In the genomic region with DNA sequence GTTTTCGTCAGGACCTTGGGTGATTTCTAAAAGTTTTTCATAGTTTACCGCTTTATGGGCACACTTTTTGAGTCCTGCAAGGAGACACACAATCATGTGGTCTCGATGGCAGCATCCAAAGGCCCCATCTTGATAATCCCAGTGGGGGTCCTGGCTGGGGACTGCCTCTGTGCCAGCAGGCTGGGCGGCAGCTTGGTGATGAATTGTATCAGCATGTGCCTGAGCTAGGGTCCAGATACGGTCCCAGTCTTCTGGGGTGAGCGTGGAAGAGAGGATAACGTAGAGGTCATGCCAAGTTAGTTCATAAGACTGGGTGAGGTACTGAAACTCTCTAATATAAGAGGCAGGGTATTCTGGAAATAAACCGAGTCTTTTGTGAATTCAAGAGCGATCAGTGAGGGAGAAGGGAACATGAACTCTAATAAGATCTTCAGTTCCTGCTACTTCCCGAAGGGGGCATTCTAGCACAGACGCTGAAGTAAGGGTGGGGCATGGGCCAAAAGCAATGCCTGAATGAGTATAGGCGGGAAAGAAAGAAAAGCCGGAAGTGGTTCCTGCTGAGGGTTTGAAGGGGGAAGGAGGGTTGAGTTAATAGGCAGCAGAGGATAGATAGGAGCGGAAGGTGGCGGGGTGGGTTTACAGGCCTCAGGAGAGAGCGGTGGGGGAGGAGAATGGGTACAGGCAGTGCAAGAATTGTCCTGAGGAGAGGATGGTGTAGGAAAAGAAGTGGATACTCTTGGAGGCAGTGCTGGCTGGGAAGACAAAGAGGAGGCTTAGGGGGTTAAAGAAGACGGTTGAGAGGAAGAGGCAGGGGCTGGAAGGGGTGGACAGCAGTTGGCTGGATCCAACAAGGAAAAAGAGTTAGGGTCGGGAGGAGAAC, we compare ENCODE assay signal across 8 cellular contexts. TPM values are rescaled to one million over a fixed set of nuclear protein-coding genes. Genes with fewer than 3 reads are reported as not detected.
DNase-seq lines count a peak whose midpoint lies in the region; ATAC-seq, FAIRE-seq and TF ChIP-seq lines count a peak whose summit lies in the region.

No MANE protein-coding gene starts in this region.

- H3K27ac Mint-ChIP-seq in CD8-positive, alpha-beta memory T cell: peak overlapping the region in 5 of 8 donors; percentile 25 to 95 (median 77)
- H3K27ac Mint-ChIP-seq in T-helper 2 cell treated with Interferon-gamma antibody and Interleukin-4, amounts not matched to agents 5 μg/mL and 100 μg/mL, for 36 hours: peak overlapping the region; percentile 82
- peak overlapping the region; percentile 36 for H3K27ac Mint-ChIP-seq in astrocyte (ENCODE audit: unreplicated experiment)

- H4K20me1 ChIP-seq in astrocyte (ENCODE audit: insufficient read depth, low read length) (no peaks in the 10 kb centered on the region), hepatocyte (ENCODE audit: insufficient read depth, poor library complexity, severe bottlenecking) (no peaks in the 10 kb centered on the region)

- no peak for FAIRE-seq in astrocyte (lab: Jason Lieb, UNC)

- H3K4me3 ChIP-seq in CD8-positive, alpha-beta memory T cell (ENCODE audit: low read length): no peak overlapping the region
- H3K4me3 ChIP-seq in astrocyte (ENCODE audit: insufficient read depth, low read depth, low read length) (no peak overlapping the region), hepatocyte (no peak overlapping the region), retinal pigment epithelial cell (ENCODE audit: low read length) (no peak overlapping the region)

- no peaks in the 10 kb centered on the region for H3K9me2 ChIP-seq in hepatocyte (replicated peaks; ENCODE audit: insufficient read depth)

- no peak overlapping the region for H3K27ac ChIP-seq in CD8-positive, alpha-beta memory T cell (ENCODE audit: low read depth, low read length)
- H3K27ac ChIP-seq in astrocyte (ENCODE audit: low read depth, low read length) (no peak overlapping the region), hepatocyte (peak overlapping the region; percentile 54)

- CTCF ChIA-PET in CD8-positive, alpha-beta memory T cell (lab: Charles Lee): no interaction called here

- peak; percentile 71 for TF ChIP-seq CTCF in astrocyte (IDR thresholded peaks at IDR 0.05; ENCODE audit: insufficient read depth, low read depth, low read length)
- peak; percentile 67 for TF ChIP-seq CTCF in hepatocyte (IDR thresholded peaks at IDR 0.05; ENCODE audit: poor library complexity)
- TF ChIP-seq CTCF in retinal pigment epithelial cell (conservative IDR thresholded peaks at IDR 0.05; ENCODE audit: low read depth, low read length): peak; percentile 89

- peak; percentile 12 to 76 (median 59) for DNase-seq in CD8-positive, alpha-beta memory T cell
- DNase-seq in H4 (ENCODE audit: low spot score): peak; percentile 94
- peak; percentile 76 for DNase-seq in NCI-H187 treated with DMSO at 0.1 percent for 48 hours (lab: John Stamatoyannopoulos, UW)
- DNase-seq in T-helper 2 cell treated with Interferon-gamma antibody and Interleukin-4, amounts not matched to agents 5 μg/mL and 100 μg/mL, for 36 hours (ENCODE audit: low spot score): peak; percentile 77
- DNase-seq in astrocyte (ENCODE audit: low read depth): peak; percentile 73
- peak; percentile 92 for DNase-seq in hepatocyte (ENCODE audit: low spot score)
- peak; percentile 56 for DNase-seq in retinal pigment epithelial cell (ENCODE audit: low read depth)

- H3K4me1 Mint-ChIP-seq in CD8-positive, alpha-beta memory T cell: peaks cover 11 to 15% (median 13%) of the 10 kb centered on the region in 3 donors
- H3K4me1 Mint-ChIP-seq in T-helper 2 cell treated with Interferon-gamma antibody and Interleukin-4, amounts not matched to agents 5 μg/mL and 100 μg/mL, for 36 hours (ENCODE audit: low read depth): peaks cover 16% of the 10 kb centered on the region
- peaks cover 4% of the 10 kb centered on the region for H3K4me1 Mint-ChIP-seq in astrocyte (ENCODE audit: low read depth, unreplicated experiment)

- peak overlapping the region; percentile 56 for H3K9ac ChIP-seq in astrocyte (ENCODE audit: low read length)

- no peaks in the 10 kb centered on the region for H3K36me3 Mint-ChIP-seq in CD8-positive, alpha-beta memory T cell
- H3K36me3 Mint-ChIP-seq in T-helper 2 cell treated with Interferon-gamma antibody and Interleukin-4, amounts not matched to agents 5 μg/mL and 100 μg/mL, for 36 hours (ENCODE audit: low read depth): no peaks in the 10 kb centered on the region
- no peaks in the 10 kb centered on the region for H3K36me3 Mint-ChIP-seq in astrocyte (ENCODE audit: low read depth, unreplicated experiment)

- peak overlapping the region; percentile 86 for H2AFZ ChIP-seq in astrocyte (ENCODE audit: low read depth, low read length)
- peak overlapping the region; percentile 55 for H2AFZ ChIP-seq in hepatocyte

- H3K9me3 Mint-ChIP-seq in CD8-positive, alpha-beta memory T cell: no peaks in the 10 kb centered on the region
- H3K9me3 Mint-ChIP-seq in T-helper 2 cell treated with Interferon-gamma antibody and Interleukin-4, amounts not matched to agents 5 μg/mL and 100 μg/mL, for 36 hours: no peaks in the 10 kb centered on the region
- H3K9me3 Mint-ChIP-seq in astrocyte (ENCODE audit: unreplicated experiment): no peaks in the 10 kb centered on the region

- H3K36me3 ChIP-seq in CD8-positive, alpha-beta memory T cell (ENCODE audit: insufficient read depth, low read length): no peaks in the 10 kb centered on the region
- H3K36me3 ChIP-seq in astrocyte (ENCODE audit: insufficient read depth, low read length): no peaks in the 10 kb centered on the region
- H3K36me3 ChIP-seq in hepatocyte (replicated peaks; ENCODE audit: insufficient read depth, low read depth): no peaks in the 10 kb centered on the region

- WGBS in hepatocyte (ENCODE audit: low lambda C conversion rate, missing lambda C conversion rate): 32% methylated on average over 18 of the region's 18 CpGs

- H3K4me1 ChIP-seq in CD8-positive, alpha-beta memory T cell (ENCODE audit: insufficient read depth, low read length): peaks cover 15% of the 10 kb centered on the region
- H3K4me1 ChIP-seq in astrocyte (ENCODE audit: insufficient read depth, low read length) (peaks cover 5% of the 10 kb centered on the region), hepatocyte (ENCODE audit: insufficient read depth) (peaks cover 6% of the 10 kb centered on the region)

- no peaks in the 10 kb centered on the region for H3K27me3 ChIP-seq in CD8-positive, alpha-beta memory T cell (ENCODE audit: insufficient read depth, low read length, poor library complexity, severe bottlenecking)
- H3K27me3 ChIP-seq in astrocyte (ENCODE audit: insufficient read depth, low read length) (no peaks in the 10 kb centered on the region), hepatocyte (no peaks in the 10 kb centered on the region)

- H3K9me3 ChIP-seq in CD8-positive, alpha-beta memory T cell (ENCODE audit: low read length): no peaks in the 10 kb centered on the region
- H3K9me3 ChIP-seq in astrocyte (ENCODE audit: insufficient read depth, low read depth, low read length) (no peaks in the 10 kb centered on the region), hepatocyte (ENCODE audit: low read depth) (no peaks in the 10 kb centered on the region)

- no peaks in the 10 kb centered on the region for H3K79me2 ChIP-seq in astrocyte (ENCODE audit: insufficient read depth, low read length)
- no peaks in the 10 kb centered on the region for H3K79me2 ChIP-seq in hepatocyte

- no peak for ATAC-seq in GM21360 (IDR thresholded peaks at IDR 0.05; ENCODE audit: unreplicated experiment)

- H3K4me3 Mint-ChIP-seq in CD8-positive, alpha-beta memory T cell: peak overlapping the region in 2 of 7 donors; percentile 28 to 61
- H3K4me3 Mint-ChIP-seq in T-helper 2 cell treated with Interferon-gamma antibody and Interleukin-4, amounts not matched to agents 5 μg/mL and 100 μg/mL, for 36 hours: peak overlapping the region; percentile 62
- peak overlapping the region; percentile 60 for H3K4me3 Mint-ChIP-seq in astrocyte (ENCODE audit: unreplicated experiment)

- POLR2A ChIA-PET in CD8-positive, alpha-beta memory T cell (lab: Charles Lee): no interaction called here

- H3K27me3 Mint-ChIP-seq in CD8-positive, alpha-beta memory T cell: no peaks in the 10 kb centered on the region
- H3K27me3 Mint-ChIP-seq in T-helper 2 cell treated with Interferon-gamma antibody and Interleukin-4, amounts not matched to agents 5 μg/mL and 100 μg/mL, for 36 hours (ENCODE audit: low read depth): no peaks in the 10 kb centered on the region
- H3K27me3 Mint-ChIP-seq in astrocyte (ENCODE audit: low read depth, unreplicated experiment): no peaks in the 10 kb centered on the region

- H3K4me2 ChIP-seq in astrocyte (ENCODE audit: low read length): peak overlapping the region; percentile 83
- peak overlapping the region; percentile 56 for H3K4me2 ChIP-seq in hepatocyte

RNA-seq across cellular contexts. Expression of a gene that starts 1.6 kb away (rescaled TPM):
- total RNA-seq in CD8-positive, alpha-beta memory T cell: not detected
- polyA plus RNA-seq in CD8-positive, alpha-beta memory T cell: not detected
- not detected in 2 replicates for total RNA-seq in H4 (2014; rRNA removed; shearing (Covaris generic))
- total RNA-seq in astrocyte (0.55 and 1.1 TPM in 2 replicates), hepatocyte (5.4 and 7.6 TPM in 2 replicates)
- polyA plus RNA-seq in hepatocyte: 14.8 and 26.9 TPM in 2 replicates

RNA-seq across cellular contexts. Expression of a gene that starts 30.7 kb away (rescaled TPM):
- total RNA-seq in CD8-positive, alpha-beta memory T cell: 10 to 100 TPM; 36.6 to 36.8 TPM
- 20.3 TPM for polyA plus RNA-seq in CD8-positive, alpha-beta memory T cell
- 40.9 and 44.0 TPM in 2 replicates for total RNA-seq in H4 (2014; rRNA removed; shearing (Covaris generic))
- 42.5 and 45.7 TPM in 2 replicates for total RNA-seq in astrocyte
- 31.9 and 34.1 TPM in 2 replicates for total RNA-seq in hepatocyte
- 36.3 and 39.7 TPM in 2 replicates for polyA plus RNA-seq in hepatocyte

RNA-seq across cellular contexts. Expression of a gene that starts 44.5 kb away (rescaled TPM):
- 10 to 100 TPM; 53.7 to 54.9 TPM for total RNA-seq in CD8-positive, alpha-beta memory T cell
- polyA plus RNA-seq in CD8-positive, alpha-beta memory T cell: 8.0 TPM
- total RNA-seq in H4 (2014; rRNA removed; shearing (Covaris generic)): 4.8 and 7.1 TPM in 2 replicates
- 20.5 and 20.8 TPM in 2 replicates for total RNA-seq in astrocyte
- 4.2 and 6.4 TPM in 2 replicates for total RNA-seq in hepatocyte
- polyA plus RNA-seq in hepatocyte: 10.1 and 11.1 TPM in 2 replicates

RNA-seq across cellular contexts. Expression of a gene that starts 50.6 kb away (rescaled TPM):
- total RNA-seq in CD8-positive, alpha-beta memory T cell: 10 to 100 TPM; 22.8 to 22.9 TPM
- polyA plus RNA-seq in CD8-positive, alpha-beta memory T cell: 18.6 TPM
- 31.4 and 37.9 TPM in 2 replicates for total RNA-seq in H4 (2014; rRNA removed; shearing (Covaris generic))
- total RNA-seq in astrocyte (9.8 and 11.2 TPM in 2 replicates), hepatocyte (13.4 and 13.6 TPM in 2 replicates)
- polyA plus RNA-seq in hepatocyte: 11.0 and 21.6 TPM in 2 replicates
